8 cellular contexts compared by ENCODE assay signal in genomic region chr10:132516771-132517725, GRCh38. TPM values are rescaled to one million over a fixed set of nuclear protein-coding genes. Genes with fewer than 3 reads are reported as not detected.
DNase-seq lines count a peak whose midpoint lies in the region; ATAC-seq and TF ChIP-seq lines count a peak whose summit lies in the region.

No MANE protein-coding gene starts in this region.

- intact Hi-C loops in heart left ventricle (cut with DNase I), result loop anchor here in 9 of 10 donors (1.0 to 10.0 kb wide), 11 partner anchors 20 to 120 kb away; partner anchors contain the start of genes INPP5A (in 2 of the 9) and PWWP2B (in 1 of the 9)

- TF ChIP-seq CTCF in heart left ventricle (IDR thresholded peaks at IDR 0.05) (no peak), parathyroid adenoma (IDR thresholded peaks at IDR 0.05) (no peak), GM13977 (IDR thresholded peaks at IDR 0.05; ENCODE audit: extremely low read depth, insufficient read depth, missing control alignments) (no peak)

- ATAC-seq in heart left ventricle (peak; percentile 84 to 92 (median 90)), GM21619 (IDR thresholded peaks at IDR 0.05; ENCODE audit: unreplicated experiment) (no peak)

- H3K4me2 ChIP-seq in parathyroid adenoma (ENCODE audit: low read length), result peak overlapping the region; percentile 43

- no peak overlapping the region for H3K9ac ChIP-seq in parathyroid adenoma

- WGBS in heart left ventricle, 4 donors, result 8 to 18% (median 14%) methylated on average over 8 to 37 of the region's 37 CpGs

- peaks cover 8 to 77% (median 68%) of the 10 kb centered on the region in 12 donors for H3K4me1 ChIP-seq in heart left ventricle
- peaks cover 25% of the 10 kb centered on the region for H3K4me1 ChIP-seq in parathyroid adenoma

- H3K79me2 ChIP-seq in parathyroid adenoma, result no peaks in the 10 kb centered on the region

- in situ Hi-C loops in GM13977 (cut with MboI; ENCODE audit: low pct_unique_long_range_greater_than_20kb, low sequenced_read_pairs, unreplicated experiment), result no loop called here

- H3K27me3 ChIP-seq in heart left ventricle (no peaks in the 10 kb centered on the region), parathyroid adenoma (ENCODE audit: control insufficient read depth, insufficient read depth, low read length) (no peaks in the 10 kb centered on the region)

- H3K27ac ChIP-seq in heart left ventricle, result peak overlapping the region; percentile 90 to 99 (median 98)
- peak overlapping the region; percentile 95 for H3K27ac ChIP-seq in parathyroid adenoma

- H3K36me3 ChIP-seq in heart left ventricle, result no peaks in the 10 kb centered on the region
- H3K36me3 ChIP-seq in parathyroid adenoma (ENCODE audit: control insufficient read depth, insufficient read depth, low read length), result no peaks in the 10 kb centered on the region

- DNase-seq in SIG-M5 treated with dmso at 0.1 percent for 504 hours (lab: John Stamatoyannopoulos, UW; ENCODE audit: unreplicated experiment), result peak; percentile 50
- no peak for DNase-seq in SIG-M5 (lab: John Stamatoyannopoulos, UW)
- peak; percentile 94 for DNase-seq in amniotic epithelial cell (ENCODE audit: low read depth)
- peak; percentile 95 to 98 (median 97) for DNase-seq in heart left ventricle
- DNase-seq in NCI-H748 treated with DMSO at 0.1 percent for 48 hours (lab: John Stamatoyannopoulos, UW), result no peak
- no peak for DNase-seq in GM13977 (ENCODE audit: low spot score)

- H3K4me3 ChIP-seq in heart left ventricle (peak overlapping the region; percentile 8 to 58 (median 42)), parathyroid adenoma (ENCODE audit: low read depth, low read length) (peak overlapping the region; percentile 41)

- H2AFZ ChIP-seq in parathyroid adenoma, result peak overlapping the region; percentile 91

- H3K9me3 ChIP-seq in heart left ventricle, result peaks cover 0 to 4% (median 0%) of the 10 kb centered on the region in 12 donors
- no peaks in the 10 kb centered on the region for H3K9me3 ChIP-seq in parathyroid adenoma (ENCODE audit: control insufficient read depth, low read length)

- peak in 1 of 2 donors; percentile 33 for TF ChIP-seq POLR2A in heart left ventricle (IDR thresholded peaks at IDR 0.05)

RNA-seq across cellular contexts. Expression of gene INPP5A, which starts 20.5 kb away (rescaled TPM):
- 100 to 1,000 TPM in 6 of 9 donors, 10 to 100 TPM in 3; 78.1 to 179 (median 113) TPM for total RNA-seq in heart left ventricle
- polyA plus RNA-seq in heart left ventricle, result 10 to 100 TPM; 38.6 to 60.1 TPM

Comparison
In these comparisons a context has a peak if more than half of its experiments do, and no peak if none do; other contexts are left out.
1. DNase-seq: peak in SIG-M5 treated with dmso at 0.1 percent for 504 hours (single experiment), amniotic epithelial cell (single experiment) and heart left ventricle (5 of 5); none in SIG-M5 (single experiment), NCI-H748 treated with DMSO at 0.1 percent for 48 hours (single experiment) and GM13977 (single experiment).